18 cellular contexts compared by ENCODE assay signal in the genomic region with DNA sequence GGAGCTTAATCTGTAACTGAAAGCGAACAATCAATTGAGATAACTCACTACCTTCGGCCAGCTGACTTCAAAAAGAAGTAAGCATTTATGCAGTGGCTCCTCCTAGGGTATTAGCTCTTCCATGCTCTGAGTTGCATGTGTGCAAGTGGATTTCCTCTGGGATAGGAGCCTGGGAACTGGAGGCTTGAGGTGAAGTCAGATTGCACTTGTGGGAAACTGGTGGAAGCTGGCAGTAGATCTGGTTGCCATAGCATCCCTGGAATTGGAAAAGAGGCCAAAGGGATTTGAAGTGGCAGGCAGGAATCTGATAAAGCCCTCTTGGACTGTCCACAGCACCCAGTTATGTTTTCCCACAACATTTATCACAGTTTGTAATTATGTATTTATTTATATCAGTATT. TPM values are rescaled to one million over a fixed set of nuclear protein-coding genes. Genes with fewer than 3 reads are reported as not detected.
DNase-seq lines count a peak whose midpoint lies in the region; ATAC-seq and TF ChIP-seq lines count a peak whose summit lies in the region.
"Had no signal": no experiment of that assay in that cellular context is flagged by ENCODE, and none has a peak within 500 bp of the region (broad histone marks: within the 10 kb centered on the region; RNA-seq: fewer than 3 reads in every experiment).

No MANE protein-coding gene starts in this region.

- H3K4me3 ChIP-seq in astrocyte of the cerebellum (ENCODE audit: low read depth, low read length) (no peak overlapping the region), Peyer's patch (no peak overlapping the region)

- H3K9me3 ChIP-seq in Peyer's patch = no peaks in the 10 kb centered on the region
- H3K9me3 ChIP-seq: BE2C had no signal

- H3K27me3 ChIP-seq in Peyer's patch = no peaks in the 10 kb centered on the region
- H3K27me3 ChIP-seq: BE2C had no signal

- no peaks in the 10 kb centered on the region for H3K36me3 ChIP-seq in Peyer's patch
- H3K36me3 ChIP-seq: BE2C had no signal

- DNase-seq in Ammon's horn (ENCODE audit: low spot score) (peak; percentile 28), H4 (ENCODE audit: low spot score) (peak; percentile 13), astrocyte of the cerebellum (ENCODE audit: low read depth) (peak; percentile 6), myocyte (ENCODE audit: low read depth) (peak; percentile 75), Peyer's patch (no peak), SKM-1 (lab: John Stamatoyannopoulos, UW; ENCODE audit: unreplicated experiment) (no peak)
- DNase-seq: ACHN; BE2C; CD4-positive, alpha-beta memory T cell; EL; HCEC 1CT; NCI-H1436; NCI-H2081 treated with DMSO at 0.1 percent for 48 hours; NCI-H345; NCI-H69; SHP77 had no signal

- TF ChIP-seq CTCF in astrocyte of the cerebellum (IDR thresholded peaks at IDR 0.05; ENCODE audit: low read depth, low read length, missing control alignments) = no peak
- TF ChIP-seq CTCF in Peyer's patch (IDR thresholded peaks at IDR 0.05) = no peak

- no peaks in the 10 kb centered on the region for H3K4me1 ChIP-seq in Peyer's patch
- H3K4me1 ChIP-seq: BE2C had no signal

- no peak for TF ChIP-seq POLR2A in Peyer's patch (IDR thresholded peaks at IDR 0.05)

- ATAC-seq in GM21515 (IDR thresholded peaks at IDR 0.05; ENCODE audit: unreplicated experiment) = no peak
- ATAC-seq in HG03442 (IDR thresholded peaks at IDR 0.05; ENCODE audit: unreplicated experiment) = no peak

- in situ Hi-C loops in astrocyte of the cerebellum (cut with HindIII; ENCODE audit: low sequenced_read_pairs) = no loop called here

- no peak overlapping the region for H3K27ac ChIP-seq in Peyer's patch

RNA-seq across cellular contexts. Expression of a gene that starts 50.6 kb away (rescaled TPM):
- total RNA-seq in H4 (2014; rRNA removed; shearing (Covaris generic)) = 7.7 and 10.6 TPM in 2 replicates
- total RNA-seq in myocyte = 6.9 and 7.0 TPM in 2 replicates
- polyA plus RNA-seq in myocyte (2012) = 9.3 TPM
- total RNA-seq in Peyer's patch = 10 to 100 TPM in 3 of 4 donors, 1 to 10 TPM in 1; 7.5 to 52.0 (median 17.1) TPM

Comparison
In these comparisons a context has a peak if more than half of its experiments do, and no peak if none do; other contexts are left out.
1. DNase-seq: peak in Ammon's horn (single experiment), H4 (single experiment), astrocyte of the cerebellum (single experiment) and myocyte (single experiment); none in Peyer's patch (0 of 3) and SKM-1 (single experiment).